In genomic region chr15:39345176-39345575, GRCh38 we compare ENCODE assay signal across 16 cellular contexts.
"Had no signal": no experiment of that assay in that cellular context is flagged by ENCODE, and none has a peak within 500 bp of the region (broad histone marks: within the 10 kb centered on the region; RNA-seq: fewer than 3 reads in every experiment).

No MANE protein-coding gene starts in this region.

- H3K27me3 ChIP-seq: adrenal gland, spleen, tibial nerve, vagina had no signal

- H3K36me3 ChIP-seq: adrenal gland, spleen, tibial nerve, vagina had no signal

- ATAC-seq: left cardiac atrium; natural killer cell; sciatic nerve; stimulated activated memory B cell treated with anti-CD40 and anti-IgM and Interleukin-4, amounts not matched to agents 10 μg/mL and 1 μg/mL and 100 μg/mL, for 72 hours had no signal

- H3K4me3 ChIP-seq: adrenal gland, coronary artery, spleen, tibial nerve, vagina had no signal

- DNase-seq: activated B cell treated with CpG ODN at 0.5 μM for 24 hours; activated CD4-positive, alpha-beta T cell treated with anti-CD3 and anti-CD28 coated beads, Interleukin-2, amount 10 ng/mL, durations not matched to agents 7 days and 5 days; activated CD8-positive, alpha-beta memory T cell treated with anti-CD3 and anti-CD28 coated beads for 24 hours; activated naive CD4-positive, alpha-beta T cell treated with anti-CD3 and anti-CD28 coated beads, Interleukin-2, amount 10 ng/mL, durations not matched to agents 7 days and 5 days; adrenal gland; central memory CD4-positive, alpha-beta T cell; effector CD8-positive, alpha-beta T cell; left cardiac atrium; natural killer cell; spleen; stimulated activated CD4-positive, alpha-beta T cell treated with anti-CD3 and anti-CD28 coated beads, Interleukin-1b, Interleukin-23, amount 100 ng/mL, for 48 hours had no signal

- H3K4me1 ChIP-seq: adrenal gland, spleen, tibial nerve, vagina had no signal

- H3K27ac ChIP-seq: adrenal gland, coronary artery, spleen, tibial nerve had no signal
